ENCODE assay signal across 10 cellular contexts in the genomic region with DNA sequence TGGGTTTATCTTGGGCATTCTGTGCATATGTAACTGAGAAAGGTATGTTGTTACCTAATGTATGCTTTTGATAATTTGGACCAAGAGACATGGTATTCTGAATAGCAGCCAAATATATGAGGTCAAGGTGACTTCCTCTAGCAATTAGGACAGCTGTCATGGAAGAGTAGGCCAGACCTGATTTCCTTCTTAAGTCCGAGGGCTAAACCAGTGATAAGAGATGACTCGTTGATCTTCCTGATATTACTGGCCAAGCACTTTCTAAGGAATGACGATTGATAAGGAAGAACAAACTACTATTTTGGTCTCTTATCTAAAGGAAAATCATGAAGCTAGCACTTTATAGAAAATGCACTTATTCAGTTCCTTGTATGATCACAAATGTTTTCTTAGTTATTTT. TPM values are rescaled to one million over a fixed set of nuclear protein-coding genes. Genes with fewer than 3 reads are reported as not detected.
A peak's percentile ranks its signal among the peaks of the same experiment; 100 is the strongest.
DNase-seq lines count a peak whose midpoint lies in the region; ATAC-seq and TF ChIP-seq lines count a peak whose summit lies in the region.
"Had no signal": no experiment of that assay in that cellular context is flagged by ENCODE, and none has a peak within 500 bp of the region (broad histone marks: within the 10 kb centered on the region; RNA-seq: fewer than 3 reads in every experiment).

No MANE protein-coding gene starts in this region.

- ATAC-seq in Right ventricle myocardium superior (ENCODE audit: poor library complexity), result no peak
- ATAC-seq: naive thymus-derived CD4-positive, alpha-beta T cell had no signal

- H4K8ac ChIP-seq in mesenchymal stem cell (ENCODE audit: low read length), result no peak overlapping the region

- peak overlapping the region; percentile 82 for H2AK5ac ChIP-seq in mesenchymal stem cell (ENCODE audit: low read length, severe bottlenecking)

- H2BK15ac ChIP-seq in mesenchymal stem cell (ENCODE audit: low read depth, poor library complexity, severe bottlenecking), result no peak overlapping the region

- H3K4me3 ChIP-seq in left ventricle myocardium inferior (no peak overlapping the region), adrenal gland (no peak overlapping the region), mesenchymal stem cell (ENCODE audit: insufficient read depth in 1 of 2, low read depth in 1 of 2, low read length in 2 of 2) (no peak overlapping the region), uterus (no peak overlapping the region)

- peaks cover 15% of the 10 kb centered on the region for H3K79me1 ChIP-seq in mesenchymal stem cell (replicated peaks; ENCODE audit: low read length, poor library complexity, severe bottlenecking)

- TF ChIP-seq POLR2A in adrenal gland (IDR thresholded peaks at IDR 0.05) (no peak), uterus (IDR thresholded peaks at IDR 0.05) (no peak)

- H3K18ac ChIP-seq in mesenchymal stem cell (ENCODE audit: low read depth in 1 of 2, low read length in 2 of 2), result no peak overlapping the region

- no peak overlapping the region for H3K23ac ChIP-seq in mesenchymal stem cell (ENCODE audit: low read length in 2 of 2)

- no peaks in the 10 kb centered on the region for H3K27me3 ChIP-seq in left ventricle myocardium inferior (ENCODE audit: low read depth)
- H3K27me3 ChIP-seq in adrenal gland, result no peaks in the 10 kb centered on the region
- H3K27me3 ChIP-seq in mesenchymal stem cell (ENCODE audit: control insufficient read depth in 1 of 2, insufficient read depth in 1 of 2, low read length in 2 of 2), result no peaks in the 10 kb centered on the region
- no peaks in the 10 kb centered on the region for H3K27me3 ChIP-seq in uterus

- in situ Hi-C loops in GM13977 (cut with MboI; ENCODE audit: low pct_unique_long_range_greater_than_20kb, low sequenced_read_pairs, unreplicated experiment), result no loop called here

- H3K9ac ChIP-seq in mesenchymal stem cell (ENCODE audit: low read length), result no peak overlapping the region

- DNase-seq in left ventricle myocardium inferior, result no peak
- no peak for DNase-seq in Right ventricle myocardium superior
- no peak for DNase-seq in adrenal gland
- DNase-seq in mesenchymal stem cell, result peak; percentile 34
- no peak for DNase-seq in uterus
- no peak for DNase-seq in GM13977 (ENCODE audit: low spot score)
- DNase-seq in T-helper 9 cell, result no peak
- no peak for DNase-seq in activated CD4-positive, alpha-beta T cell treated with anti-CD3 and anti-CD28 coated beads for 48 hours
- DNase-seq: naive thymus-derived CD4-positive, alpha-beta T cell; NCI-H1694 treated with DMSO at 0.1 percent for 48 hours had no signal

- no peak overlapping the region for H3K4ac ChIP-seq in mesenchymal stem cell (ENCODE audit: low read depth in 1 of 2, low read length in 2 of 2)

- H2AFZ ChIP-seq in mesenchymal stem cell (ENCODE audit: low read depth, low read length), result no peak overlapping the region

- TF ChIP-seq CTCF in left ventricle myocardium inferior (IDR thresholded peaks at IDR 0.05; ENCODE audit: borderline replicate concordance), result no peak
- TF ChIP-seq CTCF in adrenal gland (IDR thresholded peaks at IDR 0.05), result no peak
- no peak for TF ChIP-seq CTCF in uterus (IDR thresholded peaks at IDR 0.05)
- TF ChIP-seq CTCF in GM13977 (IDR thresholded peaks at IDR 0.05; ENCODE audit: extremely low read depth, insufficient read depth, missing control alignments), result no peak

- H3K4me1 ChIP-seq in left ventricle myocardium inferior (peaks cover 92% of the 10 kb centered on the region), adrenal gland (replicated peaks in 1 of 2) (peaks cover 42 to 52% of the 10 kb centered on the region in 2 donors), mesenchymal stem cell (ENCODE audit: control insufficient read depth, insufficient read depth, low read depth, low read length) (peaks cover 27% of the 10 kb centered on the region), uterus (peaks cover 4 to 15% of the 10 kb centered on the region in 2 donors)

- no peak overlapping the region for H3K4me2 ChIP-seq in mesenchymal stem cell (ENCODE audit: low read length, poor library complexity, severe bottlenecking)

- H3K9me3 ChIP-seq in left ventricle myocardium inferior (replicated peaks), result no peaks in the 10 kb centered on the region
- no peaks in the 10 kb centered on the region for H3K9me3 ChIP-seq in adrenal gland (replicated peaks in 1 of 3)
- H3K9me3 ChIP-seq in mesenchymal stem cell (ENCODE audit: control insufficient read depth, low read length), result no peaks in the 10 kb centered on the region
- no peaks in the 10 kb centered on the region for H3K9me3 ChIP-seq in uterus

- WGBS in adrenal gland, 4 donors, result 10 to 19% (median 15%) methylated on average over 3 of the region's 3 CpGs
- WGBS in mesenchymal stem cell, result 10% methylated on average over 1 of the region's 3 CpGs

- peak overlapping the region in 1 of 2 experiments; percentile 38 for H2BK12ac ChIP-seq in mesenchymal stem cell (ENCODE audit: low read length in 2 of 2)

- intact Hi-C loops in left ventricle myocardium inferior (cut with micrococcal nuclease), result no loop called here
- intact Hi-C loops in Right ventricle myocardium superior (cut with DNase I), result no loop called here
- intact Hi-C loops in adrenal gland (cut with DNase I), result no loop called here
- intact Hi-C loops in uterus (cut with DNase I; ENCODE audit: low total_unique reads), result no loop called here

- no peaks in the 10 kb centered on the region for H3K36me3 ChIP-seq in left ventricle myocardium inferior
- no peaks in the 10 kb centered on the region for H3K36me3 ChIP-seq in adrenal gland (replicated peaks in 1 of 2)
- no peaks in the 10 kb centered on the region for H3K36me3 ChIP-seq in mesenchymal stem cell (ENCODE audit: control insufficient read depth in 1 of 2, insufficient read depth in 2 of 2, low read depth in 1 of 2, low read length in 2 of 2)
- no peaks in the 10 kb centered on the region for H3K36me3 ChIP-seq in uterus

- no peak overlapping the region for H4K91ac ChIP-seq in mesenchymal stem cell (ENCODE audit: low read length)

- no peak overlapping the region for H3K14ac ChIP-seq in mesenchymal stem cell (ENCODE audit: low read length in 2 of 2)

- H3K27ac ChIP-seq in left ventricle myocardium inferior (replicated peaks), result peak overlapping the region; percentile 74
- H3K27ac ChIP-seq in adrenal gland, result peak overlapping the region in 4 of 5 donors; percentile 67 to 77 (median 74)
- peak overlapping the region; percentile 86 for H3K27ac ChIP-seq in mesenchymal stem cell (ENCODE audit: low read length, poor library complexity, severe bottlenecking)
- peak overlapping the region; percentile 67 to 77 for H3K27ac ChIP-seq in uterus

- H2BK5ac ChIP-seq in mesenchymal stem cell (ENCODE audit: low read depth, low read length, poor library complexity, severe bottlenecking), result no peak overlapping the region

- no peak overlapping the region for H2BK120ac ChIP-seq in mesenchymal stem cell (ENCODE audit: low read depth, low read length)

RNA-seq across cellular contexts. Expression of gene ARHGAP35, which starts 42.7 kb away (rescaled TPM):
- 75.4 TPM for total RNA-seq in left ventricle myocardium inferior
- total RNA-seq in Right ventricle myocardium superior, result 62.6 TPM
- 10 to 100 TPM; 29.7 to 48.3 (median 41.0) TPM for total RNA-seq in adrenal gland
- 10 to 100 TPM in 2 of 3 donors, 1 to 10 TPM in 1; 7.0 to 24.1 (median 22.3) TPM for polyA plus RNA-seq in adrenal gland
- polyA plus RNA-seq in mesenchymal stem cell (2013, experiment 1 of 2), result 40.0 TPM
- 36.9 TPM for polyA plus RNA-seq in mesenchymal stem cell (2013, experiment 2 of 2)
- total RNA-seq in uterus, result 10 to 100 TPM in 2 of 4 donors, 1 to 10 TPM in 2; 8.7 to 69.4 (median 30.9) TPM

RNA-seq across cellular contexts. Expression of gene AP2S1, which starts 52.8 kb away (rescaled TPM):
- total RNA-seq in left ventricle myocardium inferior (87.3 TPM), Right ventricle myocardium superior (78.0 TPM), adrenal gland (100 to 1,000 TPM; 123 to 205 (median 179) TPM), uterus (10 to 100 TPM in 3 of 4 donors, 1 to 10 TPM in 1; 3.8 to 59.1 (median 45.1) TPM)
- 100 to 1,000 TPM in 1 of 3 donors, 10 to 100 TPM in 2; 91.1 to 149 (median 99.3) TPM for polyA plus RNA-seq in adrenal gland
- 284 TPM for polyA plus RNA-seq in mesenchymal stem cell (2013, experiment 1 of 2)
- polyA plus RNA-seq in mesenchymal stem cell (2013, experiment 2 of 2), result 308 TPM
